ENCODE assay signal across 26 cellular contexts in genomic region chr1:61864501-61864900, GRCh38.
A peak's percentile ranks its signal among the peaks of the same experiment; 100 is the strongest.
DNase-seq lines count a peak whose midpoint lies in the region; ATAC-seq, FAIRE-seq and TF ChIP-seq lines count a peak whose summit lies in the region.
"Had no signal": no experiment of that assay in that cellular context is flagged by ENCODE, and none has a peak within 500 bp of the region (broad histone marks: within the 10 kb centered on the region; RNA-seq: fewer than 3 reads in every experiment).

No MANE protein-coding gene starts in this region.

- H3K9me3 ChIP-seq in Karpas-422 (ENCODE audit: low read length), result no peaks in the 10 kb centered on the region
- H3K9me3 ChIP-seq in K562 (replicated peaks; ENCODE audit: control insufficient read depth, insufficient read depth, low read depth, low read length), result no peaks in the 10 kb centered on the region
- H3K9me3 ChIP-seq: HAP-1 had no signal

- no peaks in the 10 kb centered on the region for H3K27me3 Mint-ChIP-seq in activated T-helper 17 cell treated with anti-CD3 and anti-CD28 coated beads, Interleukin-2, amount 50 U/mL, for 72 hours
- H3K27me3 Mint-ChIP-seq: CD8-positive, alpha-beta memory T cell; T-helper 17 cell had no signal

- H3K9me2 ChIP-seq in Karpas-422 (replicated peaks; ENCODE audit: insufficient read depth, low read length), result no peaks in the 10 kb centered on the region

- TF ChIP-seq EP300 in K562 (IDR thresholded peaks at IDR 0.05; ENCODE audit: low read length), result no peak

- in situ Hi-C loops in K562 (cut with MboI), result no loop called here

- H3K4me1 Mint-ChIP-seq in activated T-helper 17 cell treated with anti-CD3 and anti-CD28 coated beads, Interleukin-2, amount 50 U/mL, for 72 hours, result no peaks in the 10 kb centered on the region
- H3K4me1 Mint-ChIP-seq: T-helper 17 cell had no signal

- no peak overlapping the region for H3K27ac ChIP-seq in Karpas-422 (ENCODE audit: low read length)
- no peak overlapping the region for H3K27ac ChIP-seq in K562 (ENCODE audit: extremely low read depth, low read depth, low read length)
- H3K27ac ChIP-seq: 22Rv1, GM23248, HL-60 had no signal

- intact Hi-C loops in K562 (cut with micrococcal nuclease), result no loop called here

- H3K9me1 ChIP-seq in K562 (ENCODE audit: control insufficient read depth, insufficient read depth, low read length), result no peaks in the 10 kb centered on the region

- CTCF ChIA-PET in K562 (lab: Yijun Ruan, JAX; ENCODE audit: low intra/inter-chr PET ratio), result no interaction called here

- H3K9ac ChIP-seq in Karpas-422 (ENCODE audit: low read length) (no peak overlapping the region), K562 (ENCODE audit: insufficient read depth in 1 of 2, low read depth in 2 of 2, low read length in 2 of 2) (no peak overlapping the region)
- H3K9ac ChIP-seq: GM23248 had no signal

- TF ChIP-seq CTCF in K562 (IDR thresholded peaks at IDR 0.05 in 2 of 3, conservative IDR thresholded peaks at IDR 0.05 in 1 of 3; ENCODE audit: insufficient read depth in 2 of 3, low read depth in 1 of 3, low read length in 3 of 3), result no peak

- H3K36me3 ChIP-seq in Karpas-422 (ENCODE audit: insufficient read depth, low read length), result no peaks in the 10 kb centered on the region
- no peaks in the 10 kb centered on the region for H3K36me3 ChIP-seq in K562 (ENCODE audit: control insufficient read depth, insufficient read depth, low read length)
- H3K36me3 ChIP-seq: HAP-1 had no signal

- no peaks in the 10 kb centered on the region for H3K27me3 ChIP-seq in Karpas-422 (ENCODE audit: low read length)
- H3K27me3 ChIP-seq in K562 (ENCODE audit: control insufficient read depth in 2 of 2, insufficient read depth in 2 of 2, low read length in 2 of 2), result no peaks in the 10 kb centered on the region

- no peak for FAIRE-seq in K562 (lab: Jason Lieb, UNC)
- FAIRE-seq: GM12891, HepG2, RCC 7860 had no signal

- H3K79me2 ChIP-seq in Karpas-422 (ENCODE audit: low read length), result no peaks in the 10 kb centered on the region
- H3K79me2 ChIP-seq in K562 (ENCODE audit: control insufficient read depth, insufficient read depth, low read length), result no peaks in the 10 kb centered on the region

- no peak overlapping the region for H3K4me3 ChIP-seq in Karpas-422 (ENCODE audit: low read length)
- H3K4me3 ChIP-seq in K562, result no peak overlapping the region
- H3K4me3 ChIP-seq: GM23248, HAP-1 had no signal

- no peaks in the 10 kb centered on the region for H4K20me1 ChIP-seq in Karpas-422 (ENCODE audit: insufficient read depth, low read depth, low read length)
- no peaks in the 10 kb centered on the region for H4K20me1 ChIP-seq in K562 (replicated peaks; ENCODE audit: control insufficient read depth, insufficient read depth, low read length)

- no peak for TF ChIP-seq POLR2A in K562 (conservative IDR thresholded peaks at IDR 0.05)

- peak; percentile 46 for DNase-seq in DMS 273 (lab: John Stamatoyannopoulos, UW; ENCODE audit: unreplicated experiment)
- DNase-seq in DMS 273 treated with DMSO at 0.1 percent for 48 hours (lab: John Stamatoyannopoulos, UW), result no peak
- no peak for DNase-seq in Karpas-422
- peak; percentile 61 for DNase-seq in NCI-H524 treated with DMSO at 0.1 percent for 48 hours (lab: John Stamatoyannopoulos, UW)
- no peak for DNase-seq in K562 (ENCODE audit: extremely low read depth in 1 of 4, low spot score in 3 of 4)
- DNase-seq in GDM1 (lab: John Stamatoyannopoulos, UW), result no peak
- no peak for DNase-seq in AML-193 (lab: John Stamatoyannopoulos, UW)
- DNase-seq: ACHN; CD8-positive, alpha-beta memory T cell; DMS79 treated with DMSO at 0.1 percent for 48 hours; GM23248; KG1; NCI-H1092 treated with DMSO at 0.1 percent for 48 hours; NCI-H1436 treated with DMSO at 0.1 percent for 48 hours; NCI-H2029 treated with DMSO at 0.1 percent for 48 hours; NCI-H226; NCI-H526 treated with DMSO at 0.1 percent for 48 hours; SW 1271; T-helper 17 cell had no signal

- no peak for ATAC-seq in K562
- no peak for ATAC-seq in activated T-helper 17 cell treated with anti-CD3 and anti-CD28 coated beads, Interleukin-2, amount 50 U/mL, for 72 hours (replicated peaks)
- ATAC-seq: HepG2, T-helper 17 cell had no signal

- no TSS peak for BruUV-seq in K562 (replicated peaks; lab: Mats Ljungman, UMichigan)

- H3K4me2 ChIP-seq in Karpas-422 (ENCODE audit: low read depth, low read length, poor library complexity, severe bottlenecking) (peak overlapping the region; percentile 28), K562 (ENCODE audit: insufficient read depth, low read length) (no peak overlapping the region)

- H3K9me3 Mint-ChIP-seq in activated T-helper 17 cell treated with anti-CD3 and anti-CD28 coated beads, Interleukin-2, amount 50 U/mL, for 72 hours, result no peaks in the 10 kb centered on the region
- H3K9me3 Mint-ChIP-seq: CD8-positive, alpha-beta memory T cell had no signal

- TF ChIP-seq RAD21 in K562 (CRISPR knock-in tag; conservative IDR thresholded peaks at IDR 0.05 in 1 of 2, IDR thresholded peaks at IDR 0.05 in 1 of 2), result no peak

- H3K4me3 Mint-ChIP-seq in activated T-helper 17 cell treated with anti-CD3 and anti-CD28 coated beads, Interleukin-2, amount 50 U/mL, for 72 hours, result no peak overlapping the region
- H3K4me3 Mint-ChIP-seq: CD8-positive, alpha-beta memory T cell; T-helper 17 cell had no signal

- H3K36me3 Mint-ChIP-seq in activated T-helper 17 cell treated with anti-CD3 and anti-CD28 coated beads, Interleukin-2, amount 50 U/mL, for 72 hours (ENCODE audit: low read depth), result peaks cover 87% of the 10 kb centered on the region

- H3K4me1 ChIP-seq in Karpas-422 (ENCODE audit: low read length), result peaks cover 21% of the 10 kb centered on the region
- H3K4me1 ChIP-seq in K562 (replicated peaks in 1 of 2; ENCODE audit: control insufficient read depth in 2 of 2, insufficient read depth in 2 of 2, low read length in 2 of 2), result no peaks in the 10 kb centered on the region
- H3K4me1 ChIP-seq: HAP-1 had no signal

- H3K27ac Mint-ChIP-seq in activated T-helper 17 cell treated with anti-CD3 and anti-CD28 coated beads, Interleukin-2, amount 50 U/mL, for 72 hours, result no peak overlapping the region

- POLR2A ChIA-PET in K562 (lab: Yijun Ruan, JAX), result no interaction called here

- H2AFZ ChIP-seq in Karpas-422 (ENCODE audit: low read length) (no peak overlapping the region), K562 (ENCODE audit: low read depth, low read length) (0 out of 2 replicates have a peak overlapping the region, but pooled peaks have one; percentile 2)
- H2AFZ ChIP-seq: GM23248 had no signal

- 2% methylated on average over 7 of the region's 7 CpGs for WGBS in K562 (ENCODE audit: insufficient coverage, low coverage, missing lambda C conversion rate)

TF ChIP-seq in K562, 482 proteins besides CTCF, POLR2A, EP300 and RAD21 (continues in another document):
- TF ChIP-seq PRMT5 (CRISPR knock-in tag; IDR thresholded peaks at IDR 0.05) (no peak), ZNF561 (CRISPR knock-in tag; conservative IDR thresholded peaks at IDR 0.05) (no peak), TOE1 (IDR thresholded peaks at IDR 0.05; ENCODE audit: borderline replicate concordance) (no peak), TOE1 (CRISPR knock-in tag; IDR thresholded peaks at IDR 0.05; ENCODE audit: borderline replicate concordance, low read depth) (no peak), ZNF444 (CRISPR knock-in tag; IDR thresholded peaks at IDR 0.05) (no peak), POLR3G (IDR thresholded peaks at IDR 0.05; ENCODE audit: extremely low read depth, insufficient read length, insufficient replicate concordance) (no peak), SRSF9 (IDR thresholded peaks at IDR 0.05; ENCODE audit: borderline replicate concordance, low read depth, low read length) (no peak), CSDE1 (IDR thresholded peaks at IDR 0.05) (no peak), JUNB (CRISPR knock-in tag; conservative IDR thresholded peaks at IDR 0.05) (no peak)
- TF ChIP-seq, protein P1, sequence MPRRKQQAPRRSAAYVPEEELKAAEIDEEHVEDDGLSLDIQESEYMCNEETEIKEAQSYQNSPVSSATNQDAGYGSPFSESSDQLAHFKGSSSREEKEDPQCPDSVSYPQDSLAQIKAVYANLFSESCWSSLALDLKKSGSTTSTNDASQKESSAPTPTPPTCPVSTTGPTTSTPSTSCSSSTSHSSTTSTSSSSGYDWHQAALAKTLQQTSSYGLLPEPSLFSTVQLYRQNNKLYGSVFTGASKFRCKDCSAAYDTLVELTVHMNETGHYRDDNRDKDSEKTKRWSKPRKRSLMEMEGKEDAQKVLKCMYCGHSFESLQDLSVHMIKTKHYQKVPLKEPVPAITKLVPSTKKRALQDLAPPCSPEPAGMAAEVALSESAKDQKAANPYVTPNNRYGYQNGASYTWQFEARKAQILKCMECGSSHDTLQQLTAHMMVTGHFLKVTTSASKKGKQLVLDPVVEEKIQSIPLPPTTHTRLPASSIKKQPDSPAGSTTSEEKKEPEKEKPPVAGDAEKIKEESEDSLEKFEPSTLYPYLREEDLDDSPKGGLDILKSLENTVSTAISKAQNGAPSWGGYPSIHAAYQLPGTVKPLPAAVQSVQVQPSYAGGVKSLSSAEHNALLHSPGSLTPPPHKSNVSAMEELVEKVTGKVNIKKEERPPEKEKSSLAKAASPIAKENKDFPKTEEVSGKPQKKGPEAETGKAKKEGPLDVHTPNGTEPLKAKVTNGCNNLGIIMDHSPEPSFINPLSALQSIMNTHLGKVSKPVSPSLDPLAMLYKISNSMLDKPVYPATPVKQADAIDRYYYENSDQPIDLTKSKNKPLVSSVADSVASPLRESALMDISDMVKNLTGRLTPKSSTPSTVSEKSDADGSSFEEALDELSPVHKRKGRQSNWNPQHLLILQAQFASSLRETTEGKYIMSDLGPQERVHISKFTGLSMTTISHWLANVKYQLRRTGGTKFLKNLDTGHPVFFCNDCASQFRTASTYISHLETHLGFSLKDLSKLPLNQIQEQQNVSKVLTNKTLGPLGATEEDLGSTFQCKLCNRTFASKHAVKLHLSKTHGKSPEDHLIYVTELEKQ (CRISPR knock-in tag; IDR thresholded peaks at IDR 0.05), result no peak

Comparison
In these comparisons a context has a peak if more than half of its experiments do, and no peak if none do; other contexts are left out.
1. DNase-seq: peak in DMS 273 (single experiment) and NCI-H524 treated with DMSO at 0.1 percent for 48 hours (single experiment); none in DMS 273 treated with DMSO at 0.1 percent for 48 hours (single experiment), Karpas-422 (single experiment), K562 (0 of 4), GDM1 (single experiment) and AML-193 (0 of 2).